In the genomic region with DNA sequence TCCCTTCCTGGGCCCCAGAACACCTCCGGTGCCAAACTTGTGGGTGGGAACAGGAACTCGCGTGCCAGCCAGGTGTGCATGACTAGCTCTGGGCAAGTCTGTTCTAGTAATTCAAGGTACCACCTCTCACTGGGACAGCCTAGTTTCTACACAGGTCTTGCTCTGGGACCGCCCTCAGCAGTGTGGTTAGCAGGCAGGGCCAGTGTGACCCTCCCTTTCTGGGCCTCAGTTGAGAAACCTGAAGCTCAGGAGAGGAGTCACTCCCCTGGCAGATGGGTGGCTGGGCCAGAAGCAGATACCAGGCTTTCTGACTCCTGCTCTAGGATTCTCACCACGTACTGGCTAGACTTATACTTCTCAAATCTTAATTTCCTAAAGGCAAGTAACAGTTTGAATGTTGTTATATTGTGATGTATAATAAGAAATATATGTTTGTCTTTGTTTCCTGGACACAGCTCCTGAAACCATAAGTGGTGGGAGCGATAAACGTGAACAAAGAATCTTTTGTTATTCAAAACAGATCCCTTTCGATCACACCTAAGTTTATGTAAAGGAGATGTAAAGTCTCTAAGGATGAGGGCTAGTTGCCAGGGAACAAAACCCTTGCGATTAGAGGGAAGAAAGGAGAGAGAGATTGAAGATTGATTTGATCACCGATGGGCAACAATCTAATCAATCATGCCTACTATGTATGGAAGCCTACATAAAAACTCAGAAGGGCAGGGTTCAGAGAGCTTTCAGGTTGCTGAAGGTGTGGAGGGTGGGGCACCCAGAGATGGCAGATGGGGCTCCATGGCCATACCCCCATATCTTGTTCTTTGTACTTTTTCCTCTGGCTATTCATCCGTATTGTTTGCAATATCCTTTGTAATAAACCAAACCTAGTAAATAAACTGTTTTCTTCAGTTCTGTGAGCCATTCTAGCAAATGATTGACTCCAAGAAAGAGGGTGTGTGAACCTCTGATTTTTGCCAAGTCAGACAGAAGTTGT, we compare ENCODE assay signal across 2 cellular contexts.
TF ChIP-seq lines count a peak whose summit lies in the region.

No MANE protein-coding gene starts in this region.

TF ChIP-seq in GM23338, 12 proteins besides CTCF, POLR2A, EP300 and RAD21 (continues in another document):
- TF ChIP-seq NANOG (IDR thresholded peaks at IDR 0.05; ENCODE audit: borderline replicate concordance), result no peak
- TF ChIP-seq, protein P1, sequence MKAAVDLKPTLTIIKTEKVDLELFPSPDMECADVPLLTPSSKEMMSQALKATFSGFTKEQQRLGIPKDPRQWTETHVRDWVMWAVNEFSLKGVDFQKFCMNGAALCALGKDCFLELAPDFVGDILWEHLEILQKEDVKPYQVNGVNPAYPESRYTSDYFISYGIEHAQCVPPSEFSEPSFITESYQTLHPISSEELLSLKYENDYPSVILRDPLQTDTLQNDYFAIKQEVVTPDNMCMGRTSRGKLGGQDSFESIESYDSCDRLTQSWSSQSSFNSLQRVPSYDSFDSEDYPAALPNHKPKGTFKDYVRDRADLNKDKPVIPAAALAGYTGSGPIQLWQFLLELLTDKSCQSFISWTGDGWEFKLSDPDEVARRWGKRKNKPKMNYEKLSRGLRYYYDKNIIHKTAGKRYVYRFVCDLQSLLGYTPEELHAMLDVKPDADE (IDR thresholded peaks at IDR 0.05), result no peak
- no peak for TF ChIP-seq STAT1 (IDR thresholded peaks at IDR 0.05; ENCODE audit: unreplicated experiment)
- no peak for TF ChIP-seq POLR2AphosphoS5 (IDR thresholded peaks at IDR 0.05; ENCODE audit: low read depth)
- no peak for TF ChIP-seq CREB1 (CRISPR knock-in tag; IDR thresholded peaks at IDR 0.05; ENCODE audit: low read depth)
- no peak for TF ChIP-seq ZNF331 (CRISPR knock-in tag; IDR thresholded peaks at IDR 0.05; ENCODE audit: low read depth)
- no peak for TF ChIP-seq ZNF114 (CRISPR knock-in tag; IDR thresholded peaks at IDR 0.05)
- no peak for TF ChIP-seq EZH2 (IDR thresholded peaks at IDR 0.05; ENCODE audit: low read depth, unreplicated experiment)
- TF ChIP-seq ZNF462 (CRISPR knock-in tag; IDR thresholded peaks at IDR 0.05), result no peak

TF ChIP-seq in SK-N-SH, 30 proteins besides CTCF, POLR2A, EP300 and RAD21:
- no peak for TF ChIP-seq FOSL2 (IDR thresholded peaks at IDR 0.05; ENCODE audit: borderline replicate concordance, low read depth)
- TF ChIP-seq YY1 (IDR thresholded peaks at IDR 0.05; ENCODE audit: low read depth), result no peak
- TF ChIP-seq GABPA (IDR thresholded peaks at IDR 0.05; ENCODE audit: low read depth), result no peak
- TF ChIP-seq SIN3A (IDR thresholded peaks at IDR 0.05; ENCODE audit: borderline replicate concordance, low read depth, low read length), result no peak
- TF ChIP-seq SMC3 (IDR thresholded peaks at IDR 0.05; ENCODE audit: low read depth, low read length), result no peak
- no peak for TF ChIP-seq TAF1 (IDR thresholded peaks at IDR 0.05; ENCODE audit: borderline replicate concordance, low read depth, low read length)
- TF ChIP-seq, protein P2, sequence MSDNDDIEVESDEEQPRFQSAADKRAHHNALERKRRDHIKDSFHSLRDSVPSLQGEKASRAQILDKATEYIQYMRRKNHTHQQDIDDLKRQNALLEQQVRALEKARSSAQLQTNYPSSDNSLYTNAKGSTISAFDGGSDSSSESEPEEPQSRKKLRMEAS (IDR thresholded peaks at IDR 0.05; ENCODE audit: low read depth), result no peak
- TF ChIP-seq RFX5 (IDR thresholded peaks at IDR 0.05; ENCODE audit: low read length), result no peak
- no peak for TF ChIP-seq MXI1 (IDR thresholded peaks at IDR 0.05; ENCODE audit: low read depth, low read length)
- no peak for TF ChIP-seq NRF1 (IDR thresholded peaks at IDR 0.05; ENCODE audit: low read depth, low read length)
